ENCODE assay signal across 8 cellular contexts in genomic region chr1:24643362-24644346, GRCh38. TPM values are rescaled to one million over a fixed set of nuclear protein-coding genes. Genes with fewer than 3 reads are reported as not detected.
DNase-seq lines count a peak whose midpoint lies in the region; ATAC-seq and TF ChIP-seq lines count a peak whose summit lies in the region.

No MANE protein-coding gene starts in this region.

- peaks cover 29% of the 10 kb centered on the region for H3K4me1 ChIP-seq in CD8-positive, alpha-beta memory T cell (ENCODE audit: insufficient read depth, low read length)
- H3K4me1 ChIP-seq in testis, result peaks cover 20% of the 10 kb centered on the region

- peak overlapping the region; percentile 81 for H3K4me3 ChIP-seq in CD8-positive, alpha-beta memory T cell (ENCODE audit: low read length)
- peak overlapping the region; percentile 97 to 99 for H3K4me3 ChIP-seq in testis

- peak overlapping the region; percentile 81 for H3K27ac ChIP-seq in CD8-positive, alpha-beta memory T cell (ENCODE audit: low read depth, low read length)
- H3K27ac ChIP-seq in testis, result peak overlapping the region; percentile 95 to 97

- no peaks in the 10 kb centered on the region for H3K9me3 ChIP-seq in CD8-positive, alpha-beta memory T cell (ENCODE audit: low read length)
- no peaks in the 10 kb centered on the region for H3K9me3 ChIP-seq in testis

- no peaks in the 10 kb centered on the region for H3K9me3 Mint-ChIP-seq in CD8-positive, alpha-beta memory T cell
- no peaks in the 10 kb centered on the region for H3K9me3 Mint-ChIP-seq in memory B cell

- POLR2A ChIA-PET in CD8-positive, alpha-beta memory T cell (lab: Charles Lee), result interaction anchor here (0.5 to 2.1 kb wide), 8 partner anchors 20 to 589 kb away, joined by 3 to 12 read pairs (median 4); partner anchors contain the start of genes NIPAL3 and SYF2

- H3K27me3 ChIP-seq in CD8-positive, alpha-beta memory T cell (ENCODE audit: insufficient read depth, low read length, poor library complexity, severe bottlenecking), result no peaks in the 10 kb centered on the region
- no peaks in the 10 kb centered on the region for H3K27me3 ChIP-seq in testis

- peaks cover 32% of the 10 kb centered on the region for H3K36me3 ChIP-seq in CD8-positive, alpha-beta memory T cell (ENCODE audit: insufficient read depth, low read length)
- H3K36me3 ChIP-seq in testis (ENCODE audit: low read depth, missing control alignments), result no peaks in the 10 kb centered on the region

- intact Hi-C loops in testis (cut with DNase I; ENCODE audit: low total_unique reads), result no loop called here

- peak overlapping the region; percentile 90 to 100 (median 96) for H3K27ac Mint-ChIP-seq in CD8-positive, alpha-beta memory T cell
- peak overlapping the region; percentile 98 for H3K27ac Mint-ChIP-seq in memory B cell

- TF ChIP-seq POLR2A in testis (IDR thresholded peaks at IDR 0.05), result no peak

- H3K36me3 Mint-ChIP-seq in CD8-positive, alpha-beta memory T cell, result peaks cover 6 to 52% (median 12%) of the 10 kb centered on the region in 3 donors
- peaks cover 7% of the 10 kb centered on the region for H3K36me3 Mint-ChIP-seq in memory B cell

- H3K4me1 Mint-ChIP-seq in CD8-positive, alpha-beta memory T cell, result peaks cover 46 to 54% (median 48%) of the 10 kb centered on the region in 3 donors
- peaks cover 18% of the 10 kb centered on the region for H3K4me1 Mint-ChIP-seq in memory B cell

- H3K4me3 Mint-ChIP-seq in CD8-positive, alpha-beta memory T cell, result peak overlapping the region; percentile 92 to 98 (median 94)
- H3K4me3 Mint-ChIP-seq in memory B cell, result peak overlapping the region; percentile 93

- no peak for TF ChIP-seq CTCF in testis (IDR thresholded peaks at IDR 0.05)

- ATAC-seq in HG03432 (IDR thresholded peaks at IDR 0.05; ENCODE audit: unreplicated experiment) (peak; percentile 17), memory B cell (ENCODE audit: low read depth) (peak; percentile 7)

- CTCF ChIA-PET in CD8-positive, alpha-beta memory T cell (lab: Charles Lee), result interaction anchor here (1.2 to 1.4 kb wide), 4 partner anchors 10 to 444 kb away, joined by 3 to 4 read pairs (median 3); partner anchors contain the start of gene NIPAL3

- no peaks in the 10 kb centered on the region for H3K27me3 Mint-ChIP-seq in CD8-positive, alpha-beta memory T cell
- no peaks in the 10 kb centered on the region for H3K27me3 Mint-ChIP-seq in memory B cell

- peak in 3 of 5 donors; percentile 6 to 70 (median 34) for DNase-seq in CD8-positive, alpha-beta memory T cell
- DNase-seq in GM19238 (ENCODE audit: insufficient read length, low spot score), result peak; percentile 31
- peak in 3 of 5 experiments; percentile 26 to 50 (median 27) for DNase-seq in T-helper 2 cell
- DNase-seq in ecto neural progenitor cell (ENCODE audit: low spot score), result peak; percentile 53
- DNase-seq in memory B cell (ENCODE audit: low spot score in 2 of 2), result peak; percentile 49 to 58
- DNase-seq in testis, result no peak
- DNase-seq in NCI-H226, result no peak

- 0% methylated on average over 29 to 51 of the region's 62 CpGs for WGBS in testis, 2 donors

RNA-seq across cellular contexts. Expression of gene SRRM1, which starts 0.6 kb away (rescaled TPM):
- 100 to 1,000 TPM; 226 to 244 TPM for total RNA-seq in CD8-positive, alpha-beta memory T cell
- 239 TPM for polyA plus RNA-seq in CD8-positive, alpha-beta memory T cell
- 100 to 1,000 TPM; 193 to 235 TPM for total RNA-seq in testis
- 91.0 TPM for polyA plus RNA-seq in testis (ENCODE audit: insufficient read depth, low read depth, low replicate concordance)

Comparison
In these comparisons a context has a peak if more than half of its experiments do, and no peak if none do; other contexts are left out.
1. DNase-seq: peak in CD8-positive, alpha-beta memory T cell (3 of 5), GM19238 (single experiment), T-helper 2 cell (3 of 5), ecto neural progenitor cell (single experiment) and memory B cell (2 of 2); none in testis (single experiment) and NCI-H226 (single experiment).